29 cellular contexts compared by ENCODE assay signal in the genomic region with DNA sequence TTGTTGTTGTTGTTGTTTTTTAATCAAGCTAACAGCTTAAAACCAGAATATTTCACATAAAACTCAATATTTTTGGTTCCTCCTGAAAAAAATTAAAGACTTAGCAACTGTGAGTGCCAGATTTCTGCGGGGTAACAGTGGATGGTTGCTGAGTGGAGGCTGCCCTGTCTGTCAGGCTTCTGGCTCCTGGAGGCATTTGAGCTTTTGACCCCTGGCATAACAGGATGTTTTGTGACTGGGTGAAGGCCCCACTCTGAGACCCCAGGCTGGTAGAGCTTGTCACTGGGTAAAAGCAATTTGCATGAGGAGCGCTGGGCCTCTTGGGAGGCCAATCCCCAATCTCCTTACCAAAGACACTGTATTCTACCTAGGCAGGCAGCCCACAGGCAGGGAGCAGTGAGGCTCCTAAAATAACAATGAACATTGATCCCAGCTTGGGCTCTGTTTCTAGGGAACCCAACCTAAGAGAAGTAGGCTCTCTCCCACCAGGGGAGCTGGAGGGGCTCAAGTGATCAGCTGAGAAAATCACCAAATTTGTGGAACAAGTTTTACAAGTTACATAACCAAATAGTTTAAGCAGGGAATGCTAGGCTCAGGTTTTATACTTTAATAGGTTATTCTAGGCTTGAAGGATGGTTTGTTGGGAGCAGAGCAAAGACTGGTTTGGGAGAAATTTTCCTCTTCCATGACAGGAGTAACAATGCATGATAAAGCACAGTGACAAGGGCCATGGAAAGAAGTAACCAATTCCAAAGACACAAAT. TPM values are rescaled to one million over a fixed set of nuclear protein-coding genes. Genes with fewer than 3 reads are reported as not detected.
A peak's percentile ranks its signal among the peaks of the same experiment; 100 is the strongest.
DNase-seq lines count a peak whose midpoint lies in the region; ATAC-seq and TF ChIP-seq lines count a peak whose summit lies in the region.
"Had no signal": no experiment of that assay in that cellular context is flagged by ENCODE, and none has a peak within 500 bp of the region (broad histone marks: within the 10 kb centered on the region; RNA-seq: fewer than 3 reads in every experiment).

No MANE protein-coding gene starts in this region.

- no peak overlapping the region for H3K4me3 Mint-ChIP-seq in WTC11
- H3K4me3 Mint-ChIP-seq in progenitor cell of endocrine pancreas (ENCODE audit: low read depth): peak overlapping the region; percentile 38
- H3K4me3 Mint-ChIP-seq: activated CD8-positive, alpha-beta T cell treated with anti-CD3 and anti-CD28 coated beads, Interleukin-2, amount 10 ng/mL, durations not matched to agents 7 days and 5 days; central memory CD8-positive, alpha-beta T cell; dendritic cell treated with granulocyte-macrophage colony-stimulating factor and Interleukin-4, amounts not matched to agents 40 ng/mL and 50 ng/mL, for 4 days; natural killer cell had no signal

- DNase-seq in WTC11 (ENCODE audit: low spot score) (peak; percentile 26), progenitor cell of endocrine pancreas (ENCODE audit: low spot score, unreplicated experiment) (no peak), GM10266 (ENCODE audit: extremely low spot score) (no peak), NCI-H748 (lab: John Stamatoyannopoulos, UW; ENCODE audit: unreplicated experiment) (no peak)
- DNase-seq: activated CD4-positive, alpha-beta T cell treated with anti-CD3 and anti-CD28 coated beads for 1 hour; activated CD8-positive, alpha-beta T cell treated with anti-CD3 and anti-CD28 coated beads, Interleukin-2, amount 10 ng/mL, durations not matched to agents 7 days and 5 days; islet precursor cell; natural killer cell; NCI-H1417 treated with DMSO at 0.1 percent for 48 hours; NCI-H2081 treated with DMSO at 0.1 percent for 48 hours; NCI-H226; NCI-H69; pancreas; RPMI8226; stimulated activated CD4-positive, alpha-beta T cell treated with anti-CD3 and anti-CD28 coated beads, Interleukin-2, amount 100 ng/mL, for 24 hours; trophoblast cell had no signal

- H3K4me1 Mint-ChIP-seq in WTC11 (peaks cover 42% of the 10 kb centered on the region), progenitor cell of endocrine pancreas (ENCODE audit: low read depth) (peaks cover 28% of the 10 kb centered on the region)

- TF ChIP-seq CTCF in WTC11 (IDR thresholded peaks at IDR 0.05): no peak
- TF ChIP-seq CTCF in progenitor cell of endocrine pancreas (IDR thresholded peaks at IDR 0.05; ENCODE audit: unreplicated experiment): no peak
- TF ChIP-seq CTCF in GM10266 (IDR thresholded peaks at IDR 0.05; ENCODE audit: control insufficient read depth, insufficient read depth, low read depth, missing control alignments): no peak

- H3K27ac Mint-ChIP-seq in WTC11: no peak overlapping the region
- no peak overlapping the region for H3K27ac Mint-ChIP-seq in progenitor cell of endocrine pancreas
- H3K27ac Mint-ChIP-seq: activated CD8-positive, alpha-beta T cell treated with anti-CD3 and anti-CD28 coated beads, Interleukin-2, amount 10 ng/mL, durations not matched to agents 7 days and 5 days; activated naive CD8-positive, alpha-beta T cell; activated T-helper 2 cell treated with anti-CD3 and anti-CD28 coated beads, Interferon-gamma antibody, Interleukin-2, Interleukin-4, amounts not matched to agents 10 μg/mL and 5 μg/mL and 100 μg/mL, durations not matched to agents 14 hours and 24 hours and 36 hours; dendritic cell treated with granulocyte-macrophage colony-stimulating factor and Interleukin-4, amounts not matched to agents 40 ng/mL and 50 ng/mL, for 4 days had no signal

- peaks cover 14% of the 10 kb centered on the region for H3K27me3 ChIP-seq in HUES6 (ENCODE audit: control insufficient read depth, insufficient read depth, low read length)
- H3K27me3 ChIP-seq in iPS-20b (ENCODE audit: insufficient read depth, low read length): peaks cover 63% of the 10 kb centered on the region
- H3K27me3 ChIP-seq: ascending aorta, gastroesophageal sphincter, hepatocyte, pancreas, right atrium auricular region had no signal

- CTCF ChIA-PET in WTC11 (lab: Charles Lee): interaction anchor here (1.0 to 1.2 kb wide), 3 partner anchors 88 to 173 kb away, joined by 3 read pairs; no protein-coding TSS in a partner anchor

- H3K36me3 ChIP-seq in HUES6 (ENCODE audit: control insufficient read depth, insufficient read depth, low read length): no peaks in the 10 kb centered on the region
- no peaks in the 10 kb centered on the region for H3K36me3 ChIP-seq in iPS-20b (ENCODE audit: insufficient read depth, low read depth, low read length)
- H3K36me3 ChIP-seq: ascending aorta, gastroesophageal sphincter, pancreas, right atrium auricular region had no signal

- H3K9me3 ChIP-seq in HUES6 (ENCODE audit: control insufficient read depth, insufficient read depth, low read depth, low read length) (no peaks in the 10 kb centered on the region), iPS-20b (ENCODE audit: insufficient read depth, low read depth, low read length) (no peaks in the 10 kb centered on the region)
- H3K9me3 ChIP-seq: ascending aorta, gastroesophageal sphincter, pancreas, right atrium auricular region had no signal

- H3K9ac ChIP-seq in HUES6 (ENCODE audit: low read length) (peak overlapping the region; percentile 55), iPS-20b (ENCODE audit: low read depth, low read length) (no peak overlapping the region)

- H3K27ac ChIP-seq in HUES6 (ENCODE audit: low read depth, low read length): peak overlapping the region; percentile 49; the same call in 1 of the 2 replicates
- no peak overlapping the region for H3K27ac ChIP-seq in iPS-20b (ENCODE audit: low read length)
- H3K27ac ChIP-seq: hepatocyte, SK-N-MC had no signal

- peaks cover 38% of the 10 kb centered on the region for H3K4me1 ChIP-seq in HUES6 (ENCODE audit: control insufficient read depth, insufficient read depth, low read length)
- H3K4me1 ChIP-seq in iPS-20b (ENCODE audit: insufficient read depth, low read length): peaks cover 27% of the 10 kb centered on the region

- H3K9me3 Mint-ChIP-seq in WTC11 (no peaks in the 10 kb centered on the region), progenitor cell of endocrine pancreas (ENCODE audit: low read depth) (no peaks in the 10 kb centered on the region)
- H3K9me3 Mint-ChIP-seq: activated T-helper 2 cell treated with anti-CD3 and anti-CD28 coated beads, Interferon-gamma antibody, Interleukin-2, Interleukin-4, amounts not matched to agents 10 μg/mL and 5 μg/mL and 100 μg/mL, durations not matched to agents 14 hours and 24 hours and 36 hours; central memory CD8-positive, alpha-beta T cell; dendritic cell treated with granulocyte-macrophage colony-stimulating factor and Interleukin-4, amounts not matched to agents 40 ng/mL and 50 ng/mL, for 4 days; natural killer cell had no signal

- peak overlapping the region; percentile 90 for H3K4me3 ChIP-seq in HUES6 (ENCODE audit: low read depth, low read length)
- peak overlapping the region; percentile 87; the same call in 1 of the 2 replicates for H3K4me3 ChIP-seq in iPS-20b (ENCODE audit: low read length)
- H3K4me3 ChIP-seq: ascending aorta, gastroesophageal sphincter, GM12878, hepatocyte, pancreas, right atrium auricular region, SK-N-MC had no signal

- ATAC-seq in WTC11 (peak; percentile 44), HG02623 (IDR thresholded peaks at IDR 0.05; ENCODE audit: unreplicated experiment) (no peak)
- ATAC-seq: activated CD8-positive, alpha-beta T cell treated with anti-CD3 and anti-CD28 coated beads, Interleukin-2, amount 10 ng/mL, durations not matched to agents 7 days and 5 days; gastroesophageal sphincter; GM12878; natural killer cell; pancreas had no signal

- POLR2A ChIA-PET in WTC11 (lab: Charles Lee): interaction anchor here (0.8 kb wide), 1 partner anchor 18 kb away, joined by 3 read pairs; no protein-coding TSS in a partner anchor

- H3K27me3 Mint-ChIP-seq in WTC11 (ENCODE audit: low read depth) (peaks cover 75% of the 10 kb centered on the region), progenitor cell of endocrine pancreas (peaks cover 4% of the 10 kb centered on the region)

- no peaks in the 10 kb centered on the region for H3K36me3 Mint-ChIP-seq in WTC11
- no peaks in the 10 kb centered on the region for H3K36me3 Mint-ChIP-seq in progenitor cell of endocrine pancreas (ENCODE audit: insufficient read depth)
- H3K36me3 Mint-ChIP-seq: activated naive CD8-positive, alpha-beta T cell; natural killer cell had no signal

TF ChIP-seq in WTC11, 78 proteins besides CTCF, POLR2A, EP300 and RAD21 (continues in another document):
- TF ChIP-seq, protein P1, sequence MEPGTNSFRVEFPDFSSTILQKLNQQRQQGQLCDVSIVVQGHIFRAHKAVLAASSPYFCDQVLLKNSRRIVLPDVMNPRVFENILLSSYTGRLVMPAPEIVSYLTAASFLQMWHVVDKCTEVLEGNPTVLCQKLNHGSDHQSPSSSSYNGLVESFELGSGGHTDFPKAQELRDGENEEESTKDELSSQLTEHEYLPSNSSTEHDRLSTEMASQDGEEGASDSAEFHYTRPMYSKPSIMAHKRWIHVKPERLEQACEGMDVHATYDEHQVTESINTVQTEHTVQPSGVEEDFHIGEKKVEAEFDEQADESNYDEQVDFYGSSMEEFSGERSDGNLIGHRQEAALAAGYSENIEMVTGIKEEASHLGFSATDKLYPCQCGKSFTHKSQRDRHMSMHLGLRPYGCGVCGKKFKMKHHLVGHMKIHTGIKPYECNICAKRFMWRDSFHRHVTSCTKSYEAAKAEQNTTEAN (CRISPR knock-in tag; IDR thresholded peaks at IDR 0.05): 0 out of 2 replicates have a peak, but pooled peaks have one; percentile 12

RNA-seq across cellular contexts. Expression of a gene that starts 5.9 kb away (rescaled TPM):
- total RNA-seq in WTC11 (2021): 26.4 to 34.1 TPM (median 32.7 TPM) in 3 replicates
- 36.6 and 38.6 TPM in 2 replicates for total RNA-seq in progenitor cell of endocrine pancreas
